In genomic region chr15:40831861-40832260, GRCh38 we compare ENCODE assay signal across 23 cellular contexts. TPM values are rescaled to one million over a fixed set of nuclear protein-coding genes. Genes with fewer than 3 reads are reported as not detected.
DNase-seq lines count a peak whose midpoint lies in the region; ATAC-seq, FAIRE-seq and TF ChIP-seq lines count a peak whose summit lies in the region.
"Had no signal": no experiment of that assay in that cellular context is flagged by ENCODE, and none has a peak within 500 bp of the region (broad histone marks: within the 10 kb centered on the region; RNA-seq: fewer than 3 reads in every experiment).

No MANE protein-coding gene starts in this region.

- H3K27me3 ChIP-seq in Caco-2 (replicated peaks; ENCODE audit: control insufficient read depth, insufficient read depth, low read length) (no peaks in the 10 kb centered on the region), H1 (replicated peaks in 1 of 4; ENCODE audit: control insufficient read depth in 3 of 4, extremely low read depth in 1 of 4, insufficient read depth in 3 of 4, low read length in 3 of 4) (no peaks in the 10 kb centered on the region)
- H3K27me3 ChIP-seq: BE2C; BLaER1 treated with 17β-estradiol and CSF1 and Interleukin-3, amounts not matched to agents 10 nM and 100 nM had no signal

- no TSS peak for BruUV-seq in Caco-2 (replicated peaks; lab: Mats Ljungman, UMichigan)

- ATAC-seq in WTC11 (no peak), GM19452 (IDR thresholded peaks at IDR 0.05; ENCODE audit: unreplicated experiment) (no peak), HG02610 (IDR thresholded peaks at IDR 0.05; ENCODE audit: unreplicated experiment) (no peak)
- ATAC-seq: A549 had no signal

- no peak for TF ChIP-seq RAD21 in H1 (IDR thresholded peaks at IDR 0.05 in 1 of 2, conservative IDR thresholded peaks at IDR 0.05 in 1 of 2; ENCODE audit: low read depth in 2 of 2, low read length in 2 of 2)

- H3K79me2 ChIP-seq in H1 (ENCODE audit: control insufficient read depth in 1 of 2, insufficient read depth in 2 of 2, low read length in 2 of 2): no peaks in the 10 kb centered on the region

- 0 out of 2 replicates have a peak overlapping the region, but pooled peaks have one; percentile 1 for H2BK15ac ChIP-seq in H1 (ENCODE audit: low read length)

- H3K27ac Mint-ChIP-seq in Caco-2 (ENCODE audit: unreplicated experiment) (peak overlapping the region; percentile 3), WTC11 (peak overlapping the region; percentile 30; the same call in 1 of the 2 replicates)
- H3K27ac Mint-ChIP-seq: CD14-positive monocyte; CD4-positive, alpha-beta T cell; CD8-positive, alpha-beta memory T cell; GM23338 had no signal

- no peak overlapping the region for H3K23ac ChIP-seq in H1 (ENCODE audit: insufficient read length)

- H3K4me1 Mint-ChIP-seq in Caco-2 (ENCODE audit: low read depth, unreplicated experiment) (peaks cover 7% of the 10 kb centered on the region), WTC11 (peaks cover 12% of the 10 kb centered on the region)
- H3K4me1 Mint-ChIP-seq: CD14-positive monocyte; CD8-positive, alpha-beta memory T cell had no signal

- H3K9me3 Mint-ChIP-seq in Caco-2 (ENCODE audit: unreplicated experiment) (no peaks in the 10 kb centered on the region), WTC11 (no peaks in the 10 kb centered on the region)
- H3K9me3 Mint-ChIP-seq: CD4-positive, alpha-beta T cell; CD8-positive, alpha-beta memory T cell; GM23338 had no signal

- H3K9me3 ChIP-seq in Caco-2: no peaks in the 10 kb centered on the region
- H3K9me3 ChIP-seq in H1 (ENCODE audit: insufficient read depth in 2 of 2, low read depth in 1 of 2, low read length in 1 of 2): no peaks in the 10 kb centered on the region
- H3K9me3 ChIP-seq: A549; BE2C; BLaER1 treated with 17β-estradiol and CSF1 and Interleukin-3, amounts not matched to agents 10 nM and 100 nM had no signal

- H3K23me2 ChIP-seq in H1 (ENCODE audit: low read depth, low read length): no peaks in the 10 kb centered on the region

- H4K8ac ChIP-seq in H1 (ENCODE audit: extremely low read depth, insufficient read depth, low read length): no peak overlapping the region

- no peak for TF ChIP-seq POLR2A in H1 (IDR thresholded peaks at IDR 0.05; ENCODE audit: control extremely low read depth in 1 of 2, low read depth in 2 of 2, low read length in 2 of 2)

- H3K4me1 ChIP-seq in Caco-2 (peaks cover 24% of the 10 kb centered on the region), H1 (replicated peaks in 1 of 4; ENCODE audit: control insufficient read depth in 3 of 4, insufficient read depth in 4 of 4, low read length in 3 of 4) (no peaks in the 10 kb centered on the region)
- H3K4me1 ChIP-seq: BE2C; BLaER1 treated with 17β-estradiol and CSF1 and Interleukin-3, amounts not matched to agents 10 nM and 100 nM had no signal

- H3K36me3 Mint-ChIP-seq in Caco-2 (ENCODE audit: insufficient read depth, unreplicated experiment) (peaks cover 8% of the 10 kb centered on the region), WTC11 (no peaks in the 10 kb centered on the region)
- H3K36me3 Mint-ChIP-seq: CD14-positive monocyte; CD8-positive, alpha-beta memory T cell had no signal

- H3K79me1 ChIP-seq in H1 (ENCODE audit: low read depth, low read length): no peaks in the 10 kb centered on the region

- H3K4me2 ChIP-seq in H1 (ENCODE audit: insufficient read depth in 1 of 2, low read depth in 2 of 2, low read length in 2 of 2): no peak overlapping the region
- H3K4me2 ChIP-seq: A549; BLaER1 treated with 17β-estradiol and CSF1 and Interleukin-3, amounts not matched to agents 10 nM and 100 nM; GM23338 had no signal

- no peaks in the 10 kb centered on the region for H3K27me3 Mint-ChIP-seq in Caco-2 (ENCODE audit: insufficient read depth, unreplicated experiment)
- no peaks in the 10 kb centered on the region for H3K27me3 Mint-ChIP-seq in WTC11 (ENCODE audit: low read depth)
- H3K27me3 Mint-ChIP-seq: CD4-positive, alpha-beta T cell had no signal

- intact Hi-C loops in Caco-2 (cut with micrococcal nuclease; ENCODE audit: unreplicated experiment): no loop called here

- no peak overlapping the region for H2BK12ac ChIP-seq in H1 (ENCODE audit: low read depth, low read length)

- H3K36me3 ChIP-seq in Caco-2 (ENCODE audit: control insufficient read depth, insufficient read depth, low read length) (no peaks in the 10 kb centered on the region), H1 (ENCODE audit: control insufficient read depth in 2 of 4, insufficient read depth in 4 of 4, low read length in 3 of 4) (no peaks in the 10 kb centered on the region)
- H3K36me3 ChIP-seq: BE2C; BLaER1 treated with 17β-estradiol and CSF1 and Interleukin-3, amounts not matched to agents 10 nM and 100 nM had no signal

- CTCF ChIA-PET in Caco-2 (lab: Charles Lee) (no interaction called here), WTC11 (lab: Charles Lee) (interaction anchor here (2.6 kb wide), 1 partner anchor 27 kb away, joined by 19 read pairs; no protein-coding TSS in a partner anchor), H1 (lab: Charles Lee; ENCODE audit: partially characterized antibody) (interaction anchor here (1.4 to 2.6 kb wide), 2 partner anchors 26 to 50 kb away, joined by 4 to 8 read pairs; no protein-coding TSS in a partner anchor)

- no peak for TF ChIP-seq EP300 in H1 (IDR thresholded peaks at IDR 0.05; ENCODE audit: borderline replicate concordance in 1 of 2, low read depth in 2 of 2, low read length in 2 of 2)

- no peak overlapping the region for H3K4ac ChIP-seq in H1 (replicated peaks; ENCODE audit: insufficient read length, low read depth, low read length)

- no peak overlapping the region for H2AK5ac ChIP-seq in H1 (ENCODE audit: low read depth, low read length)

- H2BK20ac ChIP-seq in H1 (ENCODE audit: low read length): no peak overlapping the region

- POLR2A ChIA-PET in Caco-2 (lab: Charles Lee) (no interaction called here), WTC11 (lab: Charles Lee) (no interaction called here), H1 (lab: Charles Lee; ENCODE audit: partially characterized antibody) (interaction anchor here (1.3 kb wide), 1 partner anchor 15 kb away, joined by 3 read pairs; no protein-coding TSS in a partner anchor)

- no peak overlapping the region for H3K4me3 ChIP-seq in Caco-2 (ENCODE audit: low read depth, low read length)
- no peak overlapping the region for H3K4me3 ChIP-seq in H1 (ENCODE audit: extremely low read depth in 1 of 4, insufficient read depth in 2 of 4, low read depth in 3 of 4, low read length in 4 of 4)
- H3K4me3 ChIP-seq: A549; BLaER1 treated with 17β-estradiol and CSF1 and Interleukin-3, amounts not matched to agents 10 nM and 100 nM; GM23338 had no signal

- no peak overlapping the region for H3K56ac ChIP-seq in H1 (replicated peaks; ENCODE audit: insufficient read length, low read depth, low read length)

- no peak overlapping the region for H2AFZ ChIP-seq in H1 (ENCODE audit: low read length)
- H2AFZ ChIP-seq: GM23338 had no signal

- H2BK5ac ChIP-seq in H1 (ENCODE audit: low read depth, low read length): no peak overlapping the region

- no peak for DNase-seq in Caco-2
- no peak for DNase-seq in WTC11 (ENCODE audit: low spot score)
- no peak for DNase-seq in H1 (ENCODE audit: low read depth in 1 of 2, low spot score in 2 of 2)
- DNase-seq in RPMI8226: no peak
- DNase-seq: 8988T; ACHN; AML-193; BE2C; Calu3; CD4-positive, alpha-beta T cell; CD8-positive, alpha-beta memory T cell; DMS53; DND-41; H7; HCEC 1CT had no signal

- 83% methylated on average over 1 of the region's 1 CpG; no CpG with 5 or more reads in 1 of the 2 experiments for WGBS in H1 (ENCODE audit: extremely low coverage in 1 of 2, insufficient coverage in 1 of 2, insufficient read length in 1 of 2, insufficient replicate concordance in 2 of 2, low coverage in 1 of 2, low lambda C conversion rate in 2 of 2, missing lambda C conversion rate in 1 of 2), 2 experiments

- no peak overlapping the region for H2BK120ac ChIP-seq in H1 (replicated peaks; ENCODE audit: low read depth, low read length)

- H3K27ac ChIP-seq in H1 (ENCODE audit: low read depth, low read length): no peak overlapping the region
- H3K27ac ChIP-seq: A549; BLaER1 treated with 17β-estradiol and CSF1 and Interleukin-3, amounts not matched to agents 10 nM and 100 nM had no signal

- no peak overlapping the region for H3K9ac ChIP-seq in H1 (replicated peaks in 1 of 4; ENCODE audit: extremely low read depth in 1 of 4, low read depth in 3 of 4, low read length in 3 of 4)
- H3K9ac ChIP-seq: BLaER1 treated with 17β-estradiol and CSF1 and Interleukin-3, amounts not matched to agents 10 nM and 100 nM had no signal

- no peak overlapping the region for H3K18ac ChIP-seq in H1 (ENCODE audit: extremely low read depth, low read length)

- FAIRE-seq in H1 (lab: Jason Lieb, UNC): no peak
- FAIRE-seq: A549, G401.6, GM12892 had no signal

- H3K4me3 Mint-ChIP-seq in Caco-2 (ENCODE audit: unreplicated experiment): no peak overlapping the region
- no peak overlapping the region for H3K4me3 Mint-ChIP-seq in WTC11
- H3K4me3 Mint-ChIP-seq: CD14-positive monocyte; CD4-positive, alpha-beta T cell; CD8-positive, alpha-beta memory T cell; GM23338 had no signal

- H4K91ac ChIP-seq in H1 (replicated peaks; ENCODE audit: insufficient read length, low read length): no peak overlapping the region

- no peak overlapping the region for H4K5ac ChIP-seq in H1 (ENCODE audit: insufficient read length, low read depth, low read length)

- no peak overlapping the region for H3K14ac ChIP-seq in H1 (ENCODE audit: insufficient read length)

- TF ChIP-seq CTCF in Caco-2 (IDR thresholded peaks at IDR 0.05; ENCODE audit: insufficient read depth in 1 of 2, low read depth in 1 of 2, low read length in 1 of 2, severe bottlenecking in 1 of 2, unreplicated experiment in 1 of 2) (no peak), WTC11 (IDR thresholded peaks at IDR 0.05) (no peak), H1 (IDR thresholded peaks at IDR 0.05; ENCODE audit: control extremely low read depth in 1 of 3, insufficient read depth in 1 of 3, low read depth in 1 of 3, low read length in 3 of 3) (no peak)

- H4K20me1 ChIP-seq in H1 (replicated peaks in 1 of 2; ENCODE audit: control insufficient read depth in 1 of 2, insufficient read depth in 2 of 2, low read length in 2 of 2): no peaks in the 10 kb centered on the region
- H4K20me1 ChIP-seq: BLaER1 treated with 17β-estradiol and CSF1 and Interleukin-3, amounts not matched to agents 10 nM and 100 nM had no signal

RNA-seq across cellular contexts. Expression of gene PPP1R14D, which starts 3.4 kb away (rescaled TPM):
- total RNA-seq in Caco-2 (2022): 0.43 TPM in 1 of 2 replicates, not detected in the other
- 0.25 TPM in 1 of 3 replicates, not detected in the others for total RNA-seq in WTC11 (2021)
- not detected in 2 replicates for total RNA-seq in H1 (2021; fragmentation: NEBNext Ultra II Directional; extraction: Animal tissue kit (Norgen Biotek cat#: 25700))
- polyA plus RNA-seq in H1 (2011; rRNA removed): not detected in 2 replicates
- polyA plus RNA-seq in H1 (2011; cell fraction: cytosol; rRNA removed): not detected
- polyA plus RNA-seq in H1 (2011; cell fraction: nucleus; rRNA removed): not detected
- not detected in 4 replicates for polyA plus RNA-seq in H1 (2012, experiment 1 of 2)
- polyA plus RNA-seq in H1 (2012, experiment 2 of 2): not detected
- polyA plus RNA-seq in H1 (2013, experiment 1 of 2): not detected
- not detected for polyA plus RNA-seq in H1 (2013, experiment 2 of 2)
- polyA minus RNA-seq in H1 (2011; rRNA and poly(A)+ RNA removed): not detected in 2 replicates
- not detected for polyA minus RNA-seq in H1 (2011; cell fraction: cytosol; rRNA and poly(A)+ RNA removed)
- polyA minus RNA-seq in H1 (2011; cell fraction: nucleus; rRNA and poly(A)+ RNA removed): not detected
- total RNA-seq: CD4-positive, alpha-beta T cell; CD8-positive, alpha-beta memory T cell; GM23338; H7 had no signal
- polyA plus RNA-seq: CD14-positive monocyte; CD8-positive, alpha-beta memory T cell; GM23338 had no signal

RNA-seq across cellular contexts. Expression of gene SPINT1, which starts 12.0 kb away (rescaled TPM):
- total RNA-seq in Caco-2 (2022) (290 and 305 TPM in 2 replicates), WTC11 (2021) (140 to 153 TPM (median 144 TPM) in 3 replicates)
- total RNA-seq in H1 (2021; fragmentation: NEBNext Ultra II Directional; extraction: Animal tissue kit (Norgen Biotek cat#: 25700)): 117 TPM in 2 replicates
- polyA plus RNA-seq in H1 (2011; rRNA removed): 155 and 266 TPM in 2 replicates
- 84.0 TPM for polyA plus RNA-seq in H1 (2011; cell fraction: cytosol; rRNA removed)
- polyA plus RNA-seq in H1 (2011; cell fraction: nucleus; rRNA removed): 163 TPM
- polyA plus RNA-seq in H1 (2012, experiment 1 of 2): 64.9 to 131 TPM (median 112 TPM) in 4 replicates
- polyA plus RNA-seq in H1 (2012, experiment 2 of 2): 126 TPM
- polyA plus RNA-seq in H1 (2013, experiment 1 of 2): 164 TPM
- 165 TPM for polyA plus RNA-seq in H1 (2013, experiment 2 of 2)
- polyA minus RNA-seq in H1 (2011; rRNA and poly(A)+ RNA removed): 85.9 and 106 TPM in 2 replicates
- 91.7 TPM for polyA minus RNA-seq in H1 (2011; cell fraction: cytosol; rRNA and poly(A)+ RNA removed)
- 80.2 TPM for polyA minus RNA-seq in H1 (2011; cell fraction: nucleus; rRNA and poly(A)+ RNA removed)

RNA-seq across cellular contexts. Expression of gene DNAJC17, which starts 24.6 kb away (rescaled TPM):
- total RNA-seq in Caco-2 (2022) (26.3 and 30.1 TPM in 2 replicates), WTC11 (2021) (49.8 to 53.0 TPM (median 50.2 TPM) in 3 replicates)
- total RNA-seq in H1 (2021; fragmentation: NEBNext Ultra II Directional; extraction: Animal tissue kit (Norgen Biotek cat#: 25700)): 39.5 and 43.8 TPM in 2 replicates
- 45.4 and 47.2 TPM in 2 replicates for polyA plus RNA-seq in H1 (2011; rRNA removed)
- polyA plus RNA-seq in H1 (2011; cell fraction: cytosol; rRNA removed): 58.5 TPM
- polyA plus RNA-seq in H1 (2011; cell fraction: nucleus; rRNA removed): 40.6 TPM
- 46.9 to 61.4 TPM (median 54.1 TPM) in 4 replicates for polyA plus RNA-seq in H1 (2012, experiment 1 of 2)
- polyA plus RNA-seq in H1 (2012, experiment 2 of 2): 25.1 TPM
- polyA plus RNA-seq in H1 (2013, experiment 1 of 2): 57.1 TPM
- 51.5 TPM for polyA plus RNA-seq in H1 (2013, experiment 2 of 2)
- 26.1 and 28.2 TPM in 2 replicates for polyA minus RNA-seq in H1 (2011; rRNA and poly(A)+ RNA removed)
- 26.9 TPM for polyA minus RNA-seq in H1 (2011; cell fraction: cytosol; rRNA and poly(A)+ RNA removed)
- polyA minus RNA-seq in H1 (2011; cell fraction: nucleus; rRNA and poly(A)+ RNA removed): 10.4 TPM

RNA-seq across cellular contexts. Expression of gene ZFYVE19, which starts 25.0 kb away (rescaled TPM):
- 26.7 and 26.9 TPM in 2 replicates for total RNA-seq in Caco-2 (2022)
- total RNA-seq in WTC11 (2021): 17.3 to 18.9 TPM (median 17.6 TPM) in 3 replicates
- total RNA-seq in H1 (2021; fragmentation: NEBNext Ultra II Directional; extraction: Animal tissue kit (Norgen Biotek cat#: 25700)): 10.7 and 11.2 TPM in 2 replicates
- polyA plus RNA-seq in H1 (2011; rRNA removed): 21.8 and 23.7 TPM in 2 replicates
- 29.4 TPM for polyA plus RNA-seq in H1 (2011; cell fraction: cytosol; rRNA removed)
- polyA plus RNA-seq in H1 (2011; cell fraction: nucleus; rRNA removed): 40.8 TPM
- 11.4 to 14.9 TPM (median 14.1 TPM) in 4 replicates for polyA plus RNA-seq in H1 (2012, experiment 1 of 2)
- 15.7 TPM for polyA plus RNA-seq in H1 (2012, experiment 2 of 2)
- 8.8 TPM for polyA plus RNA-seq in H1 (2013, experiment 1 of 2)
- 7.9 TPM for polyA plus RNA-seq in H1 (2013, experiment 2 of 2)
- 15.7 and 27.7 TPM in 2 replicates for polyA minus RNA-seq in H1 (2011; rRNA and poly(A)+ RNA removed)
- polyA minus RNA-seq in H1 (2011; cell fraction: cytosol; rRNA and poly(A)+ RNA removed): 11.6 TPM
- 13.3 TPM for polyA minus RNA-seq in H1 (2011; cell fraction: nucleus; rRNA and poly(A)+ RNA removed)

RNA-seq across cellular contexts. Expression of gene RHOV, which starts 42.2 kb away (rescaled TPM):
- total RNA-seq in Caco-2 (2022) (3.2 and 4.4 TPM in 2 replicates), WTC11 (2021) (5.0 to 5.4 TPM (median 5.1 TPM) in 3 replicates)
- 2.4 and 2.7 TPM in 2 replicates for total RNA-seq in H1 (2021; fragmentation: NEBNext Ultra II Directional; extraction: Animal tissue kit (Norgen Biotek cat#: 25700))
- polyA plus RNA-seq in H1 (2011; rRNA removed): 1.5 and 2.2 TPM in 2 replicates
- polyA plus RNA-seq in H1 (2011; cell fraction: cytosol; rRNA removed): 2.8 TPM
- 2.0 TPM for polyA plus RNA-seq in H1 (2011; cell fraction: nucleus; rRNA removed)
- polyA plus RNA-seq in H1 (2012, experiment 1 of 2): 3.6 to 3.9 TPM (median 3.7 TPM) in 4 replicates
- polyA plus RNA-seq in H1 (2012, experiment 2 of 2): 2.3 TPM
- 1.5 TPM for polyA plus RNA-seq in H1 (2013, experiment 1 of 2)
- polyA plus RNA-seq in H1 (2013, experiment 2 of 2): 1.4 TPM
- 1.3 and 1.5 TPM in 2 replicates for polyA minus RNA-seq in H1 (2011; rRNA and poly(A)+ RNA removed)
- 2.4 TPM for polyA minus RNA-seq in H1 (2011; cell fraction: cytosol; rRNA and poly(A)+ RNA removed)
- 2.9 TPM for polyA minus RNA-seq in H1 (2011; cell fraction: nucleus; rRNA and poly(A)+ RNA removed)
- polyA plus RNA-seq: CD14-positive monocyte; CD8-positive, alpha-beta memory T cell had no signal
